Comparison of ENCODE assay signal across 8 cellular contexts in the genomic region with DNA sequence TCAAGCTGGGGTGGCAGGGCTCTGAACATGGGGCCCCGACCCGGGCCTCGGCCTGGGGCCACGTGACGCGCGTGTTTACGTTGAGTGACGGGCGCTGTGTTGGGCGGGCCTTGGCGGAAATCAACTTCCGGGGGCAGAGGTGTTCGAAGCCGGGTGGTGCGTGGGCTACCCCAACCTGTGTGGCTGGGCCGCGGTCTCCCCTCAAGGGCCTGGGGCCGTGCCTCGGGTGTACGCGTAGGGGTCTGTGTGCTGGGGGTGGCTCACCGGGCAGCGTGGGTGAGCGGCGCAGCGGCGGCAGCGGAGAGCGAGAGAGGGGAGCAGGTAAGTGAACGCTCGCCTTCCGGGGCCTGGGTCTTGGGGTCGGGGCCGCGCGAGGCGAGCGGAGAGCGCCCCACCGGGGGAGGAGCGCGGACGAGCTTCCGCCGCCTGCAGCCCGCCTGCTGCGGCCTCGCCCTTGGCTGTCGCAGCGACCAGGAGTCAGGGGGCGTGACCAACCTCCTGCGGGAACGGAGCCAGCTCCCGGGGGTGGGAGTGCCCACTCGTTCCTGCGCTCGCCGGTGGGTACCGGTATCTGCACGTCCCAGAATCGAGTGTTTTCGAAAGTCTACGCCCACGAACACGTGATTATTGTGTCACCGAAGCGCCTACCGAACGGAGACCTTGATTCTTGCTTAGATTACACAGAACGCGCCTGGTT. TPM values are rescaled to one million over a fixed set of nuclear protein-coding genes. Genes with fewer than 3 reads are reported as not detected.
DNase-seq lines count a peak whose midpoint lies in the region; ATAC-seq and TF ChIP-seq lines count a peak whose summit lies in the region.

A gene with protein sequence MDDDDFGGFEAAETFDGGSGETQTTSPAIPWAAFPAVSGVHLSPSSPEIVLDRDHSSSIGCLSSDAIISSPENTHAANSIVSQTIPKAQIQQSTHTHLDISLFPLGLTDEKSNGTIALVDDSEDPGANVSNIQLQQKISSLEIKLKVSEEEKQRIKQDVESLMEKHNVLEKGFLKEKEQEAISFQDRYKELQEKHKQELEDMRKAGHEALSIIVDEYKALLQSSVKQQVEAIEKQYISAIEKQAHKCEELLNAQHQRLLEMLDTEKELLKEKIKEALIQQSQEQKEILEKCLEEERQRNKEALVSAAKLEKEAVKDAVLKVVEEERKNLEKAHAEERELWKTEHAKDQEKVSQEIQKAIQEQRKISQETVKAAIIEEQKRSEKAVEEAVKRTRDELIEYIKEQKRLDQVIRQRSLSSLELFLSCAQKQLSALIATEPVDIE (plus strand): TSS at position 136 of the 697 bp plus-strand sequence. CDS start 66,760 bp downstream, outside the sequence.

- H4K20me1 ChIP-seq in smooth muscle cell (ENCODE audit: low read depth), result no peaks in the 10 kb centered on the region

- WGBS in smooth muscle cell (ENCODE audit: low lambda C conversion rate), result 2% methylated on average over 58 of the region's 72 CpGs

- ATAC-seq in HG03064 (IDR thresholded peaks at IDR 0.05; ENCODE audit: low read depth, unreplicated experiment), result peak; percentile 94

- H3K4me2 ChIP-seq in smooth muscle cell, result peak within 1 kb of the TSS; percentile 86

- peak within 1 kb of the TSS; percentile 65 for H3K4me3 ChIP-seq in smooth muscle cell

- no peaks in the 10 kb centered on the region for H3K9me3 ChIP-seq in smooth muscle cell (replicated peaks; ENCODE audit: low read depth)

- peak; percentile 21; the same call in 1 of the 2 replicates for TF ChIP-seq CTCF in 22Rv1 (IDR thresholded peaks at IDR 0.05)
- TF ChIP-seq CTCF in VCaP (conservative IDR thresholded peaks at IDR 0.05), result no peak; the same call in 1 of the 2 replicates
- no peak for TF ChIP-seq CTCF in smooth muscle cell (IDR thresholded peaks at IDR 0.05; ENCODE audit: borderline replicate concordance, insufficient read depth, poor library complexity, severe bottlenecking)

- peak; percentile 71 for TF ChIP-seq POLR2A in GM18526 (IDR thresholded peaks at IDR 0.05; ENCODE audit: extremely low read depth, insufficient read length)

- H3F3A ChIP-seq in smooth muscle cell (ENCODE audit: low read depth), result no peaks in the 10 kb centered on the region

- in situ Hi-C loops in T47D (cut with HindIII; ENCODE audit: low pct_unique_long_range_greater_than_20kb, low sequenced_read_pairs), result no loop called here

- peak within 1 kb of the TSS; percentile 86 for H3K27ac ChIP-seq in 22Rv1
- H3K27ac ChIP-seq in VCaP, result peak within 1 kb of the TSS; percentile 91
- peak within 1 kb of the TSS; percentile 94 for H3K27ac ChIP-seq in smooth muscle cell (ENCODE audit: low read depth)

- DNase-seq in NCI-H2196 (lab: John Stamatoyannopoulos, UW; ENCODE audit: unreplicated experiment), result peak; percentile 95
- DNase-seq in T47D (ENCODE audit: low read depth in 1 of 2, low spot score in 1 of 2), result peak; percentile 81 to 82
- peak; percentile 82 for DNase-seq in iPS-NIHi7 (ENCODE audit: extremely low spot score)
- peak; percentile 54 for DNase-seq in smooth muscle cell (lab: John Stamatoyannopoulos, UW; ENCODE audit: unreplicated experiment)

- peaks cover 13% of the 10 kb centered on the region for H3K79me2 ChIP-seq in smooth muscle cell (ENCODE audit: low read depth)

- H3K27me3 ChIP-seq in smooth muscle cell (ENCODE audit: low read depth), result no peaks in the 10 kb centered on the region

- H3K4me1 ChIP-seq in smooth muscle cell (ENCODE audit: low read depth), result peaks cover 6% of the 10 kb centered on the region

- H3K9ac ChIP-seq in smooth muscle cell (ENCODE audit: low read depth), result peak within 1 kb of the TSS; percentile 96

- H2AFZ ChIP-seq in smooth muscle cell (ENCODE audit: low read depth), result peak within 1 kb of the TSS; percentile 89

- no peaks in the 10 kb centered on the region for H3K36me3 ChIP-seq in smooth muscle cell (ENCODE audit: low read depth)

RNA-seq across cellular contexts. Expression of the gene that starts here (rescaled TPM):
- 20.1 and 25.4 TPM in 2 replicates for total RNA-seq in smooth muscle cell
- 21.2 and 23.7 TPM in 2 replicates for polyA plus RNA-seq in smooth muscle cell

Comparison
In these comparisons a context has a peak if more than half of its experiments do, and no peak if none do; other contexts are left out.
1. Peak in every context shown above with its lines: DNase-seq, ATAC-seq, H3K4me3 ChIP-seq and H3K27ac ChIP-seq.